Comparison of ENCODE assay signal across 1 cellular context in genomic region chr18:77366725-77367641, GRCh38.
TF ChIP-seq lines count a peak whose summit lies in the region.

No MANE protein-coding gene starts in this region.

TF ChIP-seq in HepG2, 621 proteins besides CTCF, POLR2A, EP300 and RAD21 (continued from another document and continues in another):
- TF ChIP-seq RERE (CRISPR knock-in tag; IDR thresholded peaks at IDR 0.05; ENCODE audit: low read depth) (0 out of 2 replicates have a peak, but pooled peaks have one; percentile 37), ISL2 (CRISPR knock-in tag; IDR thresholded peaks at IDR 0.05) (peak; percentile 45), ZFP1 (CRISPR knock-in tag; IDR thresholded peaks at IDR 0.05) (no peak), ATF7 (IDR thresholded peaks at IDR 0.05) (0 out of 2 replicates have a peak, but pooled peaks have one; percentile 14), ATF7 (CRISPR knock-in tag; IDR thresholded peaks at IDR 0.05) (peak; percentile 60; the same call in 1 of the 2 replicates), MXI1 (IDR thresholded peaks at IDR 0.05; ENCODE audit: borderline replicate concordance, low read depth, low read length) (peak; percentile 12; the same call in 1 of the 3 replicates), ZSCAN9 (CRISPR knock-in tag; IDR thresholded peaks at IDR 0.05; ENCODE audit: borderline replicate concordance) (no peak), ZNF343 (CRISPR knock-in tag; IDR thresholded peaks at IDR 0.05) (no peak), SNAPC2 (CRISPR knock-in tag; IDR thresholded peaks at IDR 0.05) (peak; percentile 38; the same call in 1 of the 2 replicates), ZNF546 (CRISPR knock-in tag; conservative IDR thresholded peaks at IDR 0.05) (no peak), ZNF451 (CRISPR knock-in tag; IDR thresholded peaks at IDR 0.05) (no peak), ZBTB14 (CRISPR knock-in tag; IDR thresholded peaks at IDR 0.05) (no peak), ARID2 (CRISPR knock-in tag; IDR thresholded peaks at IDR 0.05; ENCODE audit: borderline replicate concordance) (peak; percentile 75; the same call in 1 of the 2 replicates), PAX8 (CRISPR knock-in tag; IDR thresholded peaks at IDR 0.05; ENCODE audit: borderline replicate concordance) (no peak), RBFOX2 (IDR thresholded peaks at IDR 0.05; ENCODE audit: low read depth, low read length) (no peak), KMT2B (CRISPR knock-in tag; IDR thresholded peaks at IDR 0.05) (no peak), ZNF557 (CRISPR knock-in tag; IDR thresholded peaks at IDR 0.05) (no peak), CBX2 (IDR thresholded peaks at IDR 0.05; ENCODE audit: low read depth, low read length) (0 out of 2 replicates have a peak, but pooled peaks have one; percentile 59), CBX2 (CRISPR knock-in tag; IDR thresholded peaks at IDR 0.05; ENCODE audit: low read depth) (no peak), NCOA2 (CRISPR knock-in tag; IDR thresholded peaks at IDR 0.05) (peak; percentile 69), ZNF558 (CRISPR knock-in tag; IDR thresholded peaks at IDR 0.05; ENCODE audit: borderline replicate concordance) (no peak), ZNF225 (CRISPR knock-in tag; IDR thresholded peaks at IDR 0.05) (no peak), ZNF567 (CRISPR knock-in tag; IDR thresholded peaks at IDR 0.05; ENCODE audit: borderline replicate concordance) (no peak), NR2F6 (IDR thresholded peaks at IDR 0.05) (peak; percentile 32; the same call in 1 of the 2 replicates), NR2F6 (CRISPR knock-in tag; IDR thresholded peaks at IDR 0.05) (peak; percentile 69), ZSCAN25 (CRISPR knock-in tag; IDR thresholded peaks at IDR 0.05) (no peak), ELF4 (CRISPR knock-in tag; IDR thresholded peaks at IDR 0.05; ENCODE audit: borderline replicate concordance) (no peak), HCFC1 (IDR thresholded peaks at IDR 0.05; ENCODE audit: low read depth, low read length) (no peak), ZHX1 (CRISPR knock-in tag; IDR thresholded peaks at IDR 0.05; ENCODE audit: low read depth) (0 out of 2 replicates have a peak, but pooled peaks have one; percentile 31), ZNF251 (CRISPR knock-in tag; IDR thresholded peaks at IDR 0.05) (no peak), PRPF4 (IDR thresholded peaks at IDR 0.05; ENCODE audit: low read depth, low read length, poor library complexity, severe bottlenecking) (no peak), SKI (IDR thresholded peaks at IDR 0.05; ENCODE audit: partially characterized antibody) (peak; percentile 90), DR1 (CRISPR knock-in tag; IDR thresholded peaks at IDR 0.05) (no peak), ZNF576 (CRISPR knock-in tag; IDR thresholded peaks at IDR 0.05) (no peak), HNRNPUL1 (IDR thresholded peaks at IDR 0.05; ENCODE audit: low read depth, low read length) (no peak), ZNF790 (CRISPR knock-in tag; IDR thresholded peaks at IDR 0.05; ENCODE audit: borderline replicate concordance) (no peak), RFXANK (CRISPR knock-in tag; IDR thresholded peaks at IDR 0.05) (no peak), PRDM15 (CRISPR knock-in tag; IDR thresholded peaks at IDR 0.05) (no peak), SIX1 (CRISPR knock-in tag; IDR thresholded peaks at IDR 0.05; ENCODE audit: borderline replicate concordance) (no peak), MAFF (IDR thresholded peaks at IDR 0.05; ENCODE audit: low read depth, low read length) (no peak)
- TF ChIP-seq, protein P1, sequence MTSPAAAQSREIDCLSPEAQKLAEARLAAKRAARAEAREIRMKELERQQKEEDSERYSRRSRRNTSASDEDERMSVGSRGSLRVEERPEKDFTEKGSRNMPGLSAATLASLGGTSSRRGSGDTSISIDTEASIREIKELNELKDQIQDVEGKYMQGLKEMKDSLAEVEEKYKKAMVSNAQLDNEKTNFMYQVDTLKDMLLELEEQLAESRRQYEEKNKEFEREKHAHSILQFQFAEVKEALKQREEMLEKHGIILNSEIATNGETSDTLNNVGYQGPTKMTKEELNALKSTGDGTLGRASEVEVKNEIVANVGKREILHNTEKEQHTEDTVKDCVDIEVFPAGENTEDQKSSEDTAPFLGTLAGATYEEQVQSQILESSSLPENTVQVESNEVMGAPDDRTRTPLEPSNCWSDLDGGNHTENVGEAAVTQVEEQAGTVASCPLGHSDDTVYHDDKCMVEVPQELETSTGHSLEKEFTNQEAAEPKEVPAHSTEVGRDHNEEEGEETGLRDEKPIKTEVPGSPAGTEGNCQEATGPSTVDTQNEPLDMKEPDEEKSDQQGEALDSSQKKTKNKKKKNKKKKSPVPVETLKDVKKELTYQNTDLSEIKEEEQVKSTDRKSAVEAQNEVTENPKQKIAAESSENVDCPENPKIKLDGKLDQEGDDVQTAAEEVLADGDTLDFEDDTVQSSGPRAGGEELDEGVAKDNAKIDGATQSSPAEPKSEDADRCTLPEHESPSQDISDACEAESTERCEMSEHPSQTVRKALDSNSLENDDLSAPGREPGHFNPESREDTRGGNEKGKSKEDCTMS (CRISPR knock-in tag; conservative IDR thresholded peaks at IDR 0.05): no peak
- TF ChIP-seq, protein P2, sequence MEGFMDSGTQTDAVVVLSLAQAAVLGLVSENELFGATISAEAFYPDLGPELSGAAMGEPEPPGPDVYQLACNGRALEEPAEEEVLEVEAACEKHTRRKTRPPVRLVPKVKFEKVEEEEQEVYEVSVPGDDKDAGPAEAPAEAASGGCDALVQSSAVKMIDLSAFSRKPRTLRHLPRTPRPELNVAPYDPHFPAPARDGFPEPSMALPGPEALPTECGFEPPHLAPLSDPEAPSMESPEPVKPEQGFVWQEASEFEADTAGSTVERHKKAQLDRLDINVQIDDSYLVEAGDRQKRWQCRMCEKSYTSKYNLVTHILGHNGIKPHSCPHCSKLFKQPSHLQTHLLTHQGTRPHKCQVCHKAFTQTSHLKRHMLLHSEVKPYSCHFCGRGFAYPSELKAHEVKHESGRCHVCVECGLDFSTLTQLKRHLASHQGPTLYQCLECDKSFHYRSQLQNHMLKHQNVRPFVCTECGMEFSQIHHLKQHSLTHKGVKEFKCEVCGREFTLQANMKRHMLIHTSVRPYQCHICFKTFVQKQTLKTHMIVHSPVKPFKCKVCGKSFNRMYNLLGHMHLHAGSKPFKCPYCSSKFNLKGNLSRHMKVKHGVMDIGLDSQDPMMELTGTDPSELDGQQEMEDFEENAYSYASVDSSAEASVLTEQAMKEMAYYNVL (CRISPR knock-in tag; IDR thresholded peaks at IDR 0.05; ENCODE audit: borderline replicate concordance): no peak
